In genomic region chr9:92140074-92140753, GRCh38 we compare ENCODE assay signal across 8 cellular contexts. TPM values are rescaled to one million over a fixed set of nuclear protein-coding genes. Genes with fewer than 3 reads are reported as not detected.
DNase-seq lines count a peak whose midpoint lies in the region; ATAC-seq and TF ChIP-seq lines count a peak whose summit lies in the region.

No MANE protein-coding gene starts in this region.

- H3K4me1 Mint-ChIP-seq in endothelial cell (ENCODE audit: unreplicated experiment) = peaks cover 15% of the 10 kb centered on the region

- TF ChIP-seq CTCF in GM12864 (IDR thresholded peaks at IDR 0.05; ENCODE audit: low read depth, low read length, missing control alignments) = peak; percentile 98
- TF ChIP-seq CTCF in endothelial cell (IDR thresholded peaks at IDR 0.05; ENCODE audit: unreplicated experiment) = peak; percentile 98

- H3K9me3 Mint-ChIP-seq in endothelial cell (ENCODE audit: unreplicated experiment) = no peaks in the 10 kb centered on the region

- H3K36me3 Mint-ChIP-seq in endothelial cell (ENCODE audit: low read depth, unreplicated experiment) = peaks cover 3% of the 10 kb centered on the region

- H3K27me3 Mint-ChIP-seq in endothelial cell (ENCODE audit: unreplicated experiment) = peaks cover 14% of the 10 kb centered on the region

- ATAC-seq in HG03432 (IDR thresholded peaks at IDR 0.05; ENCODE audit: unreplicated experiment) = peak; percentile 61
- ATAC-seq in GM18873 (IDR thresholded peaks at IDR 0.05; ENCODE audit: low FRiP score, unreplicated experiment) = no peak

- no peak overlapping the region for H3K4me3 ChIP-seq in GM12864 (ENCODE audit: low read depth, low read length)

- no peak overlapping the region for H3K4me3 Mint-ChIP-seq in endothelial cell (ENCODE audit: unreplicated experiment)

- H3K27ac Mint-ChIP-seq in endothelial cell (ENCODE audit: unreplicated experiment) = peak overlapping the region; percentile 26

- DNase-seq in GM12864 (ENCODE audit: low read depth) (no peak), NOMO-1 treated with dmso at 0.1 percent for 144 hours (lab: John Stamatoyannopoulos, UW; ENCODE audit: unreplicated experiment) (peak; percentile 26), endothelial cell (ENCODE audit: low spot score) (peak; percentile 93), myocyte (ENCODE audit: low read depth) (peak; percentile 87)
- DNase-seq in activated CD8-positive, alpha-beta memory T cell treated with anti-CD3 and anti-CD28 coated beads, Interleukin-2, amount 50 U/mL, for 1 hour (ENCODE audit: extremely low read depth) = peak; percentile 10
- peak; percentile 32 to 51 for DNase-seq in stimulated activated CD8-positive, alpha-beta memory T cell treated with anti-CD3 and anti-CD28 coated beads, Interleukin-7, amount 100 ng/mL, for 4 hours (ENCODE audit: low read depth in 2 of 2)

RNA-seq across cellular contexts. Expression of gene SPTLC1, which starts 25.0 kb away (rescaled TPM):
- total RNA-seq in endothelial cell (ENCODE audit: unreplicated experiment) (69.2 TPM), myocyte (60.3 and 66.4 TPM in 2 replicates)
- polyA plus RNA-seq in myocyte (2012) = 41.6 TPM
